ENCODE assay signal across 1 cellular context in the genomic region with DNA sequence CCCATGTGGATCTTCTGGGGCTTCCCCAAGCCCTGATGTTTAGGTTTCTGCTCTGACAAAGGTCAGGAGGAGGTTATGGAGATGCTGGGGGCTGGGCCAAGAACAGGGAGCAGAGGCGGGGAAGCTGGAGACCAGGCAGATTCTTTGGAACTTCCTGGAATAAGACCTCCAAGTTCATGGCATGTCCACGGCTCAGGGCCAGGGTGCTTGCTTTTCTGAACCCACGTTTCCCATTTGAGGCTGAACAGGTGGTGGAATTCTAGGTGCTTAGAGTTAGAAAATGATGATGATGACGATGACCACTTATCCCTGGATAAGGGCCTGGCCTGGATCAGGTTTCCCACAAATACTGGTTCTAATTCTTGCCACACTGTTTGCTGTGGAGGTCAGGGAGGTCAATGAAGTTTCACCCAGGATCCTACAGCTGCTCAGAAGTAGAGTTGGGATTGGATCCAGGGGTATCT.
TF ChIP-seq lines count a peak whose summit lies in the region.

No MANE protein-coding gene starts in this region.

TF ChIP-seq in liver, 16 proteins besides CTCF, POLR2A, EP300 and RAD21 (continued from another document):
- TF ChIP-seq, protein P1, sequence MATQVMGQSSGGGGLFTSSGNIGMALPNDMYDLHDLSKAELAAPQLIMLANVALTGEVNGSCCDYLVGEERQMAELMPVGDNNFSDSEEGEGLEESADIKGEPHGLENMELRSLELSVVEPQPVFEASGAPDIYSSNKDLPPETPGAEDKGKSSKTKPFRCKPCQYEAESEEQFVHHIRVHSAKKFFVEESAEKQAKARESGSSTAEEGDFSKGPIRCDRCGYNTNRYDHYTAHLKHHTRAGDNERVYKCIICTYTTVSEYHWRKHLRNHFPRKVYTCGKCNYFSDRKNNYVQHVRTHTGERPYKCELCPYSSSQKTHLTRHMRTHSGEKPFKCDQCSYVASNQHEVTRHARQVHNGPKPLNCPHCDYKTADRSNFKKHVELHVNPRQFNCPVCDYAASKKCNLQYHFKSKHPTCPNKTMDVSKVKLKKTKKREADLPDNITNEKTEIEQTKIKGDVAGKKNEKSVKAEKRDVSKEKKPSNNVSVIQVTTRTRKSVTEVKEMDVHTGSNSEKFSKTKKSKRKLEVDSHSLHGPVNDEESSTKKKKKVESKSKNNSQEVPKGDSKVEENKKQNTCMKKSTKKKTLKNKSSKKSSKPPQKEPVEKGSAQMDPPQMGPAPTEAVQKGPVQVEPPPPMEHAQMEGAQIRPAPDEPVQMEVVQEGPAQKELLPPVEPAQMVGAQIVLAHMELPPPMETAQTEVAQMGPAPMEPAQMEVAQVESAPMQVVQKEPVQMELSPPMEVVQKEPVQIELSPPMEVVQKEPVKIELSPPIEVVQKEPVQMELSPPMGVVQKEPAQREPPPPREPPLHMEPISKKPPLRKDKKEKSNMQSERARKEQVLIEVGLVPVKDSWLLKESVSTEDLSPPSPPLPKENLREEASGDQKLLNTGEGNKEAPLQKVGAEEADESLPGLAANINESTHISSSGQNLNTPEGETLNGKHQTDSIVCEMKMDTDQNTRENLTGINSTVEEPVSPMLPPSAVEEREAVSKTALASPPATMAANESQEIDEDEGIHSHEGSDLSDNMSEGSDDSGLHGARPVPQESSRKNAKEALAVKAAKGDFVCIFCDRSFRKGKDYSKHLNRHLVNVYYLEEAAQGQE (IDR thresholded peaks at IDR 0.05), result no peak
- TF ChIP-seq EGR1 (IDR thresholded peaks at IDR 0.05; ENCODE audit: low read depth in 2 of 2) (no peak), GABPA (IDR thresholded peaks at IDR 0.05 in 1 of 2, conservative IDR thresholded peaks at IDR 0.05 in 1 of 2) (no peak), YY1 (IDR thresholded peaks at IDR 0.05) (no peak), FOXA2 (IDR thresholded peaks at IDR 0.05) (no peak), SP1 (IDR thresholded peaks at IDR 0.05) (peak; percentile 41), RXRA (IDR thresholded peaks at IDR 0.05) (peak; percentile 79 to 84), HNF4A (conservative IDR thresholded peaks at IDR 0.05) (peak; percentile 38 to 53), FOXA1 (IDR thresholded peaks at IDR 0.05) (no peak)
- TF ChIP-seq, protein P2, sequence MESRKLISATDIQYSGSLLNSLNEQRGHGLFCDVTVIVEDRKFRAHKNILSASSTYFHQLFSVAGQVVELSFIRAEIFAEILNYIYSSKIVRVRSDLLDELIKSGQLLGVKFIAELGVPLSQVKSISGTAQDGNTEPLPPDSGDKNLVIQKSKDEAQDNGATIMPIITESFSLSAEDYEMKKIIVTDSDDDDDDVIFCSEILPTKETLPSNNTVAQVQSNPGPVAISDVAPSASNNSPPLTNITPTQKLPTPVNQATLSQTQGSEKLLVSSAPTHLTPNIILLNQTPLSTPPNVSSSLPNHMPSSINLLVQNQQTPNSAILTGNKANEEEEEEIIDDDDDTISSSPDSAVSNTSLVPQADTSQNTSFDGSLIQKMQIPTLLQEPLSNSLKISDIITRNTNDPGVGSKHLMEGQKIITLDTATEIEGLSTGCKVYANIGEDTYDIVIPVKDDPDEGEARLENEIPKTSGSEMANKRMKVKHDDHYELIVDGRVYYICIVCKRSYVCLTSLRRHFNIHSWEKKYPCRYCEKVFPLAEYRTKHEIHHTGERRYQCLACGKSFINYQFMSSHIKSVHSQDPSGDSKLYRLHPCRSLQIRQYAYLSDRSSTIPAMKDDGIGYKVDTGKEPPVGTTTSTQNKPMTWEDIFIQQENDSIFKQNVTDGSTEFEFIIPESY (IDR thresholded peaks at IDR 0.05), result no peak
